ENCODE assay signal across 22 cellular contexts in genomic region chr1:33377013-33377412, GRCh38. TPM values are rescaled to one million over a fixed set of nuclear protein-coding genes. Genes with fewer than 3 reads are reported as not detected.
DNase-seq lines count a peak whose midpoint lies in the region; ATAC-seq and TF ChIP-seq lines count a peak whose summit lies in the region.
"Had no signal": no experiment of that assay in that cellular context is flagged by ENCODE, and none has a peak within 500 bp of the region (broad histone marks: within the 10 kb centered on the region; RNA-seq: fewer than 3 reads in every experiment).

No MANE protein-coding gene starts in this region.

- H3K23ac ChIP-seq in trophoblast cell (ENCODE audit: low read length), result no peak overlapping the region

- no peaks in the 10 kb centered on the region for H3K9me3 ChIP-seq in trophoblast cell (ENCODE audit: insufficient read depth, low read depth, low read length)
- H3K9me3 ChIP-seq: BLaER1 treated with 17β-estradiol and CSF1 and Interleukin-3, amounts not matched to agents 10 nM and 100 nM; tibial artery had no signal

- H4K91ac ChIP-seq in trophoblast cell (ENCODE audit: low read depth, low read length), result no peak overlapping the region

- no peak overlapping the region for H2BK5ac ChIP-seq in trophoblast cell (ENCODE audit: low read depth, low read length, poor library complexity)

- no peak overlapping the region for H4K8ac ChIP-seq in trophoblast cell (ENCODE audit: low read depth, low read length)

- no peak overlapping the region for H3K27ac ChIP-seq in trophoblast cell (ENCODE audit: low read depth, low read length)
- H3K27ac ChIP-seq: BLaER1 treated with 17β-estradiol and CSF1 and Interleukin-3, amounts not matched to agents 10 nM and 100 nM; tibial artery had no signal

- H3K18ac ChIP-seq in trophoblast cell (ENCODE audit: low read length), result no peak overlapping the region

- H3K27me3 ChIP-seq in trophoblast cell (ENCODE audit: insufficient read depth, low read length), result no peaks in the 10 kb centered on the region
- H3K27me3 ChIP-seq: BLaER1 treated with 17β-estradiol and CSF1 and Interleukin-3, amounts not matched to agents 10 nM and 100 nM; tibial artery had no signal

- H3K27me3 Mint-ChIP-seq in T-cell, result peaks cover 2 to 11% of the 10 kb centered on the region in 2 donors

- H3K4me1 ChIP-seq in trophoblast cell (ENCODE audit: control insufficient read depth in 1 of 2, insufficient read depth in 2 of 2, low read length in 2 of 2), result peaks cover 4 to 9% of the 10 kb centered on the region in 2 experiments
- H3K4me1 ChIP-seq: tibial artery had no signal

- no CpG with 5 or more reads among the region's 1 CpG for WGBS in trophoblast cell (ENCODE audit: extremely low coverage, insufficient coverage, insufficient read length)

- peaks cover 13 to 50% (median 17%) of the 10 kb centered on the region in 3 donors for H3K4me1 Mint-ChIP-seq in T-cell

- H4K12ac ChIP-seq in trophoblast cell (ENCODE audit: low read depth, low read length), result no peak overlapping the region

- no peak overlapping the region for H3K9ac ChIP-seq in trophoblast cell (ENCODE audit: low read length)
- H3K9ac ChIP-seq: BLaER1 treated with 17β-estradiol and CSF1 and Interleukin-3, amounts not matched to agents 10 nM and 100 nM had no signal

- no peaks in the 10 kb centered on the region for H3K36me3 ChIP-seq in trophoblast cell (ENCODE audit: control insufficient read depth in 1 of 2, insufficient read depth in 2 of 2, low read length in 2 of 2)

- H2AK5ac ChIP-seq in trophoblast cell (ENCODE audit: low read length), result no peak overlapping the region

- no peak overlapping the region for H3K4me3 ChIP-seq in trophoblast cell (ENCODE audit: low read depth, low read length)
- H3K4me3 ChIP-seq: BLaER1 treated with 17β-estradiol and CSF1 and Interleukin-3, amounts not matched to agents 10 nM and 100 nM; tibial artery had no signal

- H3K4me2 ChIP-seq in trophoblast cell (ENCODE audit: low read length), result no peak overlapping the region

- no peak overlapping the region for H2BK12ac ChIP-seq in trophoblast cell (ENCODE audit: low read length)

- no peak overlapping the region for H2BK120ac ChIP-seq in trophoblast cell (ENCODE audit: insufficient read depth, low read length, poor library complexity)

- H3K14ac ChIP-seq in trophoblast cell (ENCODE audit: low read length), result no peak overlapping the region

- no peak overlapping the region for H2AFZ ChIP-seq in trophoblast cell (ENCODE audit: insufficient read depth, low read length, poor library complexity)

- H3K4ac ChIP-seq in trophoblast cell (ENCODE audit: low read depth, low read length), result no peak overlapping the region

- DNase-seq in NCI-H2029 (lab: John Stamatoyannopoulos, UW) (peak; percentile 27), NCI-H2029 treated with DMSO at 0.1 percent for 48 hours (lab: John Stamatoyannopoulos, UW) (no peak), T-cell (no peak), trophoblast cell (peak; percentile 13 to 88), SW480 (ENCODE audit: low spot score) (no peak)
- DNase-seq: anterior cingulate cortex, hypothalamus, MV-4-11, NCI-H2227 treated with DMSO at 0.1 percent for 48 hours, Right ventricle myocardium superior, tibial artery had no signal

- H3K79me2 ChIP-seq in trophoblast cell (ENCODE audit: control insufficient read depth, insufficient read depth, low read length, poor library complexity), result no peaks in the 10 kb centered on the region

- TF ChIP-seq RAD21 in Ishikawa (IDR thresholded peaks at IDR 0.05; ENCODE audit: low read depth), result no peak

- H3K79me1 ChIP-seq in trophoblast cell (ENCODE audit: low read length), result no peaks in the 10 kb centered on the region

- no peak overlapping the region for H3K4me3 Mint-ChIP-seq in T-cell
- H3K4me3 Mint-ChIP-seq: mesothelial cell of epicardium; neural crest cell; stimulated activated memory B cell treated with anti-CD40 and anti-IgM and Interleukin-4, amounts not matched to agents 10 μg/mL and 1 μg/mL and 100 μg/mL, for 72 hours had no signal

- H3K9me3 Mint-ChIP-seq in T-cell, result no peaks in the 10 kb centered on the region
- H3K9me3 Mint-ChIP-seq: mesothelial cell of epicardium; neural crest cell; stimulated activated memory B cell treated with anti-CD40 and anti-IgM and Interleukin-4, amounts not matched to agents 10 μg/mL and 1 μg/mL and 100 μg/mL, for 72 hours had no signal

- CTCF ChIA-PET in T-cell (lab: Charles Lee), result interaction anchor here in 1 of 2 donors (0.6 kb wide), 1 partner anchor 80 kb away, joined by 12 read pairs; no protein-coding TSS in a partner anchor

- POLR2A ChIA-PET in T-cell (lab: Charles Lee), result no interaction called here

- ATAC-seq in T-cell (replicated peaks in 1 of 4) (peak; percentile 72 to 84 (median 80)), GM18502 (IDR thresholded peaks at IDR 0.05; ENCODE audit: poor library complexity, unreplicated experiment) (no peak), GM18909 (IDR thresholded peaks at IDR 0.05; ENCODE audit: poor library complexity, unreplicated experiment) (no peak)
- ATAC-seq: HepG2; stimulated activated memory B cell treated with anti-CD40 and anti-IgM and Interleukin-4, amounts not matched to agents 10 μg/mL and 1 μg/mL and 100 μg/mL, for 72 hours had no signal

- no peak for TF ChIP-seq EP300 in Ishikawa (IDR thresholded peaks at IDR 0.05; ENCODE audit: borderline replicate concordance)

- H3K27ac Mint-ChIP-seq in T-cell, result peak overlapping the region in 1 of 2 donors; percentile 85
- H3K27ac Mint-ChIP-seq: stimulated activated memory B cell treated with anti-CD40 and anti-IgM and Interleukin-4, amounts not matched to agents 10 μg/mL and 1 μg/mL and 100 μg/mL, for 72 hours had no signal

- no peaks in the 10 kb centered on the region for H3K36me3 Mint-ChIP-seq in T-cell
- H3K36me3 Mint-ChIP-seq: stimulated activated memory B cell treated with anti-CD40 and anti-IgM and Interleukin-4, amounts not matched to agents 10 μg/mL and 1 μg/mL and 100 μg/mL, for 72 hours had no signal

TF ChIP-seq in Ishikawa, 13 proteins besides CTCF, POLR2A, EP300 and RAD21:
- TF ChIP-seq NFIC (IDR thresholded peaks at IDR 0.05), result peak; percentile 41; the same call in 1 of the 2 replicates
- no peak for TF ChIP-seq YY1 (IDR thresholded peaks at IDR 0.05; ENCODE audit: low read depth)
- TF ChIP-seq EGR1 (IDR thresholded peaks at IDR 0.05), result no peak
- TF ChIP-seq CREB1 (IDR thresholded peaks at IDR 0.05; ENCODE audit: low read depth), result no peak
- no peak for TF ChIP-seq TAF1 (IDR thresholded peaks at IDR 0.05; ENCODE audit: low read depth)
- no peak for TF ChIP-seq TEAD4 (IDR thresholded peaks at IDR 0.05)
- TF ChIP-seq, protein P1, sequence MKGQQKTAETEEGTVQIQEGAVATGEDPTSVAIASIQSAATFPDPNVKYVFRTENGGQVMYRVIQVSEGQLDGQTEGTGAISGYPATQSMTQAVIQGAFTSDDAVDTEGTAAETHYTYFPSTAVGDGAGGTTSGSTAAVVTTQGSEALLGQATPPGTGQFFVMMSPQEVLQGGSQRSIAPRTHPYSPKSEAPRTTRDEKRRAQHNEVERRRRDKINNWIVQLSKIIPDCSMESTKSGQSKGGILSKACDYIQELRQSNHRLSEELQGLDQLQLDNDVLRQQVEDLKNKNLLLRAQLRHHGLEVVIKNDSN (IDR thresholded peaks at IDR 0.05), result no peak
- 0 out of 2 replicates have a peak, but pooled peaks have one; percentile 19 for TF ChIP-seq CEBPB (IDR thresholded peaks at IDR 0.05)
- TF ChIP-seq TCF12 (IDR thresholded peaks at IDR 0.05; ENCODE audit: low read depth), result 0 out of 2 replicates have a peak, but pooled peaks have one; percentile 32
- no peak for TF ChIP-seq FOXM1 (IDR thresholded peaks at IDR 0.05; ENCODE audit: borderline replicate concordance, low read depth)
- TF ChIP-seq, protein P2, sequence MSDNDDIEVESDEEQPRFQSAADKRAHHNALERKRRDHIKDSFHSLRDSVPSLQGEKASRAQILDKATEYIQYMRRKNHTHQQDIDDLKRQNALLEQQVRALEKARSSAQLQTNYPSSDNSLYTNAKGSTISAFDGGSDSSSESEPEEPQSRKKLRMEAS (IDR thresholded peaks at IDR 0.05), result no peak
- TF ChIP-seq REST (IDR thresholded peaks at IDR 0.05; ENCODE audit: low read depth), result no peak
- no peak for TF ChIP-seq ZBTB7A (IDR thresholded peaks at IDR 0.05; ENCODE audit: low read depth)

RNA-seq across cellular contexts. Expression of gene PHC2, which starts 53.9 kb away (rescaled TPM):
- 10 to 100 TPM; 29.7 to 39.3 (median 37.9) TPM for total RNA-seq in T-cell
- 47.2 and 49.0 TPM in 2 replicates for polyA plus RNA-seq in trophoblast cell (2013)

RNA-seq across cellular contexts. Expression of gene A3GALT2, which starts 56.1 kb away (rescaled TPM):
- under 1 TPM in 1 of 5 donors, not detected in 4; 0.26 TPM for total RNA-seq in T-cell
- not detected in 2 replicates for polyA plus RNA-seq in trophoblast cell (2013)
- total RNA-seq: A172, fibroblast of villous mesenchyme, HepG2, kidney epithelial cell, neural crest cell, Right ventricle myocardium superior had no signal
- polyA plus RNA-seq: HepG2 had no signal

Comparison
In these comparisons a context has a peak if more than half of its experiments do, and no peak if none do; other contexts are left out.
1. DNase-seq: peak in NCI-H2029 (single experiment) and trophoblast cell (2 of 2); none in NCI-H2029 treated with DMSO at 0.1 percent for 48 hours (single experiment), T-cell (0 of 34) and SW480 (single experiment).
2. ATAC-seq: peak in T-cell (4 of 4); none in GM18502 (single experiment) and GM18909 (single experiment).